In genomic region chr10:16777473-16778370, GRCh38 we compare ENCODE assay signal across 8 cellular contexts. TPM values are rescaled to one million over a fixed set of nuclear protein-coding genes. Genes with fewer than 3 reads are reported as not detected.
DNase-seq lines count a peak whose midpoint lies in the region; ATAC-seq and TF ChIP-seq lines count a peak whose summit lies in the region.

No MANE protein-coding gene starts in this region.

- peak; percentile 45 for ATAC-seq in HG03565 (IDR thresholded peaks at IDR 0.05; ENCODE audit: unreplicated experiment)

- POLR2A ChIA-PET in AG04450 (lab: Yijun Ruan, JAX) = no interaction called here

- H3K36me3 ChIP-seq in kidney epithelial cell (ENCODE audit: control insufficient read depth, insufficient read depth, low read length) (no peaks in the 10 kb centered on the region), thyroid gland (no peaks in the 10 kb centered on the region)

- no peaks in the 10 kb centered on the region for H3K9me3 ChIP-seq in AG04450 (ENCODE audit: control insufficient read depth, insufficient read depth, low read length)
- no peaks in the 10 kb centered on the region for H3K9me3 ChIP-seq in thyroid gland

- DNase-seq in AG04450 (ENCODE audit: low read depth, low spot score) = peak; percentile 32
- peak; percentile 65 for DNase-seq in GM10266 (ENCODE audit: extremely low spot score)
- peak; percentile 62 for DNase-seq in NCI-H82 treated with DMSO at 0.1 percent for 48 hours (lab: John Stamatoyannopoulos, UW; ENCODE audit: unreplicated experiment)
- peak; percentile 57 to 73 for DNase-seq in T47D (ENCODE audit: low read depth in 1 of 2, low spot score in 1 of 2)
- DNase-seq in kidney epithelial cell (ENCODE audit: low read depth) = peak; percentile 21
- no peak for DNase-seq in thyroid gland
- DNase-seq in stimulated activated CD8-positive, alpha-beta memory T cell treated with anti-CD3 and anti-CD28 coated beads, Interleukin-4, amount 100 ng/mL, for 48 hours = no peak

- H3K27ac ChIP-seq in AG04450 (ENCODE audit: low read depth, low read length) (no peak overlapping the region), thyroid gland (peak overlapping the region in 2 of 3 donors; percentile 34 to 64)

- peaks cover 0 to 6% of the 10 kb centered on the region in 2 donors for H3K4me1 ChIP-seq in thyroid gland

- WGBS in thyroid gland, 2 donors = 61 to 63% methylated on average over 7 of the region's 7 CpGs

- CTCF ChIA-PET in AG04450 (lab: Charles Lee) = interaction anchor here (0.6 to 4.1 kb wide), 25 partner anchors 8 to 1614 kb away, joined by 3 to 52 read pairs (median 3); no protein-coding TSS in a partner anchor

- TF ChIP-seq POLR2A in thyroid gland (IDR thresholded peaks at IDR 0.05) = no peak

- in situ Hi-C loops in T47D (cut with HindIII; ENCODE audit: low pct_unique_long_range_greater_than_20kb, low sequenced_read_pairs) = no loop called here

- TF ChIP-seq CTCF in AG04450 (IDR thresholded peaks at IDR 0.05; ENCODE audit: low read depth, low read length) (peak; percentile 69), GM10266 (IDR thresholded peaks at IDR 0.05; ENCODE audit: control insufficient read depth, insufficient read depth, low read depth, missing control alignments) (peak; percentile 55), kidney epithelial cell (IDR thresholded peaks at IDR 0.05; ENCODE audit: insufficient read depth, low read length, poor library complexity, severe bottlenecking) (peak; percentile 44), thyroid gland (IDR thresholded peaks at IDR 0.05) (peak; percentile 32 to 86 (median 64))

- H3K27me3 ChIP-seq in AG04450 (ENCODE audit: control insufficient read depth, insufficient read depth, low read length) = no peaks in the 10 kb centered on the region
- H3K27me3 ChIP-seq in kidney epithelial cell (ENCODE audit: control insufficient read depth, insufficient read depth, low read length) = no peaks in the 10 kb centered on the region
- no peaks in the 10 kb centered on the region for H3K27me3 ChIP-seq in thyroid gland

- intact Hi-C loops in thyroid gland (cut with DNase I) = loop anchor here (10.0 kb wide), 1 partner anchor 873 kb away; no protein-coding TSS in a partner anchor

- no peak overlapping the region for H3K4me3 ChIP-seq in AG04450 (ENCODE audit: low read depth, low read length)
- H3K4me3 ChIP-seq in kidney epithelial cell (ENCODE audit: low read depth, low read length) = no peak overlapping the region
- H3K4me3 ChIP-seq in thyroid gland (replicated peaks in 1 of 3) = no peak overlapping the region

RNA-seq across cellular contexts. Expression of gene RSU1, which starts 39.5 kb away (rescaled TPM):
- 217 and 229 TPM in 2 replicates for polyA plus RNA-seq in AG04450 (2011; rRNA removed)
- 110 and 117 TPM in 2 replicates for polyA minus RNA-seq in AG04450 (2011; rRNA and poly(A)+ RNA removed)
- 75.3 and 76.8 TPM in 2 replicates for total RNA-seq in kidney epithelial cell
- total RNA-seq in thyroid gland = 10 to 100 TPM; 43.5 to 63.0 (median 50.7) TPM

Comparison
In these comparisons a context has a peak if more than half of its experiments do, and no peak if none do; other contexts are left out.
1. DNase-seq: peak in AG04450 (single experiment), GM10266 (single experiment), NCI-H82 treated with DMSO at 0.1 percent for 48 hours (single experiment), T47D (2 of 2) and kidney epithelial cell (single experiment); none in thyroid gland (0 of 2) and stimulated activated CD8-positive, alpha-beta memory T cell treated with anti-CD3 and anti-CD28 coated beads, Interleukin-4, amount 100 ng/mL, for 48 hours (single experiment).
2. Peak in every context shown above with its lines, with median percentiles within 50 percentile points of each other: CTCF ChIP-seq.